18 cellular contexts compared by ENCODE assay signal in genomic region chr20:5833309-5833941, GRCh38.
"Had no signal": no experiment of that assay in that cellular context is flagged by ENCODE, and none has a peak within 500 bp of the region (broad histone marks: within the 10 kb centered on the region; RNA-seq: fewer than 3 reads in every experiment).

No MANE protein-coding gene starts in this region.

- H3K4me3 ChIP-seq: breast epithelium, colonic mucosa, gastrocnemius medialis, lung, prostate gland, upper lobe of right lung had no signal

- H3K27me3 Mint-ChIP-seq: activated B cell treated with CpG ODN at 0.5 μM for 24 hours; activated naive CD8-positive, alpha-beta T cell had no signal

- ATAC-seq: natural killer cell; sciatic nerve; SK-N-SH treated with all-trans-retinoic acid at 6 μM for 48 hours; stimulated activated naive CD8-positive, alpha-beta T cell treated with anti-CD3 and anti-CD28 coated beads, Interleukin-15, Interleukin-2, amounts not matched to agents 100 U/mL and 50 U/mL, for 24 hours; upper lobe of right lung had no signal

- DNase-seq: activated B cell treated with CpG ODN at 0.5 μM for 24 hours; activated CD4-positive, alpha-beta T cell treated with anti-CD3 and anti-CD28 coated beads, Interleukin-2, amount 50 U/mL, for 1 hour; activated effector memory CD4-positive, alpha-beta T cell treated with Interleukin-2 at 50 U/mL for 16 hours; activated T-cell treated with anti-CD3 and anti-CD28 coated beads, Interleukin-2, amount 50 U/mL, for 1 hour; colonic mucosa; effector CD4-positive, alpha-beta T cell; kidney; natural killer cell; stimulated activated naive CD8-positive, alpha-beta T cell treated with anti-CD3 and anti-CD28 coated beads, Interleukin-15, Interleukin-2, amounts not matched to agents 100 U/mL and 50 U/mL, for 24 hours; upper lobe of right lung had no signal

- H3K4me1 ChIP-seq: breast epithelium, colonic mucosa had no signal

- H3K9me3 ChIP-seq: breast epithelium, colonic mucosa, gastrocnemius medialis, prostate gland, upper lobe of right lung had no signal

- H3K36me3 ChIP-seq: breast epithelium, colonic mucosa, gastrocnemius medialis, prostate gland, upper lobe of right lung had no signal

- H3K27me3 ChIP-seq: breast epithelium, colonic mucosa, gastrocnemius medialis, upper lobe of right lung had no signal

- H3K27ac ChIP-seq: breast epithelium, colonic mucosa, prostate gland, upper lobe of right lung had no signal

- H3K36me3 Mint-ChIP-seq: natural killer cell had no signal

- H3K27ac Mint-ChIP-seq: activated B cell treated with CpG ODN at 0.5 μM for 24 hours; T-helper 1 cell treated with Interleukin-12 subunit alpha and Interleukin-12 subunit beta and Interleukin-4 antibody, amounts not matched to agents 30 μg/mL and 1 μg/mL, for 36 hours had no signal

- H3K4me3 Mint-ChIP-seq: activated B cell treated with CpG ODN at 0.5 μM for 24 hours; activated naive CD8-positive, alpha-beta T cell; natural killer cell; T-helper 1 cell treated with Interleukin-12 subunit alpha and Interleukin-12 subunit beta and Interleukin-4 antibody, amounts not matched to agents 30 μg/mL and 1 μg/mL, for 36 hours had no signal
